Comparison of ENCODE assay signal across 3 cellular contexts in genomic region chr2:19352946-19353720, GRCh38.
A peak's percentile ranks its signal among the peaks of the same experiment; 100 is the strongest.
TF ChIP-seq lines count a peak whose summit lies in the region.

No MANE protein-coding gene starts in this region.

TF ChIP-seq in SK-N-SH, 30 proteins besides CTCF, POLR2A, EP300 and RAD21:
- no peak for TF ChIP-seq REST (IDR thresholded peaks at IDR 0.05; ENCODE audit: low read depth, low read length)
TF ChIP-seq in SK-N-SH: peak in this region for 0.

TF ChIP-seq in SK-N-SH treated with all-trans-retinoic acid at 6 μM for 48 hours, 23 proteins besides CTCF, POLR2A, EP300 and RAD21:
- TF ChIP-seq SNAI2 (CRISPR knock-in tag; IDR thresholded peaks at IDR 0.05): no peak
- no peak for TF ChIP-seq GLIS3 (CRISPR knock-in tag; IDR thresholded peaks at IDR 0.05)
- no peak for TF ChIP-seq TOX (CRISPR knock-in tag; IDR thresholded peaks at IDR 0.05; ENCODE audit: borderline replicate concordance)
- TF ChIP-seq ESRRG (CRISPR knock-in tag; IDR thresholded peaks at IDR 0.05): no peak

TF ChIP-seq in H1, 55 proteins besides CTCF, POLR2A, EP300 and RAD21:
- no peak for TF ChIP-seq ASH2L (IDR thresholded peaks at IDR 0.05; ENCODE audit: low read length)
- TF ChIP-seq POLR2AphosphoS5 (IDR thresholded peaks at IDR 0.05; ENCODE audit: low read depth, low read length): no peak
- TF ChIP-seq SUZ12 (IDR thresholded peaks at IDR 0.05; ENCODE audit: low read length): peak; percentile 89
- TF ChIP-seq NRF1 (IDR thresholded peaks at IDR 0.05; ENCODE audit: low read depth, low read length): no peak
- TF ChIP-seq BRCA1 (IDR thresholded peaks at IDR 0.05; ENCODE audit: low read depth, low read length): no peak
- no peak for TF ChIP-seq ATF2 (IDR thresholded peaks at IDR 0.05; ENCODE audit: low read length)
- no peak for TF ChIP-seq TEAD4 (IDR thresholded peaks at IDR 0.05; ENCODE audit: low read depth, low read length)
- TF ChIP-seq SRF (IDR thresholded peaks at IDR 0.05; ENCODE audit: low read depth, low read length): no peak
- peak; percentile 30 for TF ChIP-seq KDM4A (IDR thresholded peaks at IDR 0.05; ENCODE audit: low read depth, low read length, severe bottlenecking)
- TF ChIP-seq TCF12 (IDR thresholded peaks at IDR 0.05; ENCODE audit: low read depth, low read length): 0 out of 2 replicates have a peak, but pooled peaks have one; percentile 74
- TF ChIP-seq E2F6 (IDR thresholded peaks at IDR 0.05): 0 out of 2 replicates have a peak, but pooled peaks have one; percentile 22
- no peak for TF ChIP-seq TAF1 (IDR thresholded peaks at IDR 0.05; ENCODE audit: low read depth, low read length)
- TF ChIP-seq RNF2 (IDR thresholded peaks at IDR 0.05; ENCODE audit: borderline replicate concordance, low read depth, low read length, missing control alignments, poor library complexity, severe bottlenecking): peak; percentile 74
- 0 out of 2 replicates have a peak, but pooled peaks have one; percentile 29 for TF ChIP-seq CHD2 (IDR thresholded peaks at IDR 0.05; ENCODE audit: low read length)
- no peak for TF ChIP-seq RFX5 (IDR thresholded peaks at IDR 0.05; ENCODE audit: borderline replicate concordance, low read depth, low read length)
- no peak for TF ChIP-seq KDM5A (IDR thresholded peaks at IDR 0.05; ENCODE audit: low read length)
- no peak for TF ChIP-seq TBP (IDR thresholded peaks at IDR 0.05; ENCODE audit: low read depth, low read length)
- TF ChIP-seq EZH2 (IDR thresholded peaks at IDR 0.05; ENCODE audit: low read depth, low read length, severe bottlenecking): peak; percentile 94
- no peak for TF ChIP-seq PHF8 (conservative IDR thresholded peaks at IDR 0.05; ENCODE audit: low read depth, low read length)
- no peak for TF ChIP-seq YY1 (IDR thresholded peaks at IDR 0.05; ENCODE audit: low read depth, low read length)
TF ChIP-seq in H1: peak in this region for 7.
